Comparison of ENCODE assay signal across 11 cellular contexts in genomic region chr2:219179601-219180465, GRCh38. TPM values are rescaled to one million over a fixed set of nuclear protein-coding genes. Genes with fewer than 3 reads are reported as not detected.
A peak's percentile ranks its signal among the peaks of the same experiment; 100 is the strongest.
DNase-seq lines count a peak whose midpoint lies in the region; ATAC-seq, FAIRE-seq and TF ChIP-seq lines count a peak whose summit lies in the region.
"Had no signal": no experiment of that assay in that cellular context is flagged by ENCODE, and none has a peak within 500 bp of the region (broad histone marks: within the 10 kb centered on the region; RNA-seq: fewer than 3 reads in every experiment).

No MANE protein-coding gene starts in this region.

- no peak for ATAC-seq in SK-N-SH treated with all-trans-retinoic acid at 6 μM for 48 hours

- no peaks in the 10 kb centered on the region for H3K9me3 ChIP-seq in SK-N-SH
- H3K9me3 ChIP-seq in OCI-LY3 (ENCODE audit: insufficient read depth, low read length) = no peaks in the 10 kb centered on the region
- H3K9me3 ChIP-seq in duodenal mucosa (ENCODE audit: control insufficient read depth in 1 of 2, low read length in 2 of 2) = no peaks in the 10 kb centered on the region
- H3K9me3 ChIP-seq in parathyroid adenoma (ENCODE audit: control insufficient read depth, low read length) = no peaks in the 10 kb centered on the region

- no peaks in the 10 kb centered on the region for H3K9me2 ChIP-seq in SK-N-SH

- peak overlapping the region; percentile 96 for H3K4me2 ChIP-seq in SK-N-SH
- peak overlapping the region; percentile 99; the same call in 1 of the 2 replicates for H3K4me2 ChIP-seq in OCI-LY3 (ENCODE audit: low read length)
- H3K4me2 ChIP-seq in parathyroid adenoma (ENCODE audit: low read length) = peak overlapping the region; percentile 81

- peaks cover 10% of the 10 kb centered on the region for H4K20me1 ChIP-seq in SK-N-SH (ENCODE audit: insufficient read depth)
- no peaks in the 10 kb centered on the region for H4K20me1 ChIP-seq in OCI-LY3 (ENCODE audit: insufficient read depth, low read length)

- H3K79me2 ChIP-seq in SK-N-SH (ENCODE audit: insufficient read depth) (peaks cover 38% of the 10 kb centered on the region), OCI-LY3 (ENCODE audit: low read length) (peaks cover 8% of the 10 kb centered on the region), parathyroid adenoma (peaks cover 8% of the 10 kb centered on the region)

- no peak for FAIRE-seq in RCC 7860 (lab: Jason Lieb, UNC)

- H3K36me3 ChIP-seq in SK-N-SH (replicated peaks in 1 of 2; ENCODE audit: control insufficient read depth in 1 of 2, insufficient read depth in 2 of 2, low read length in 1 of 2) (peaks cover 43 to 52% of the 10 kb centered on the region in 2 experiments), OCI-LY3 (replicated peaks; ENCODE audit: low read depth, low read length) (peaks cover 8% of the 10 kb centered on the region), duodenal mucosa (ENCODE audit: control insufficient read depth in 1 of 2, insufficient read depth in 2 of 2, low read length in 2 of 2) (peaks cover 42 to 54% of the 10 kb centered on the region in 2 donors), parathyroid adenoma (ENCODE audit: control insufficient read depth, insufficient read depth, low read length) (no peaks in the 10 kb centered on the region)

- TF ChIP-seq RAD21 in SK-N-SH (IDR thresholded peaks at IDR 0.05; ENCODE audit: low read length) = no peak

- H3K27ac ChIP-seq in SK-N-SH (ENCODE audit: low read depth in 2 of 2, low read length in 1 of 2) (no peak overlapping the region), OCI-LY3 (ENCODE audit: low read length) (no peak overlapping the region), duodenal mucosa (ENCODE audit: low read depth, low read length) (no peak overlapping the region), parathyroid adenoma (no peak overlapping the region)

- CTCF ChIA-PET in SK-N-SH (lab: Yijun Ruan, JAX) = interaction anchor here (0.9 to 3.8 kb wide), 8 partner anchors 9 to 119 kb away, joined by 3 to 12 read pairs (median 3); partner anchors contain the start of gene SLC23A3

- POLR2A ChIA-PET in SK-N-SH (lab: Yijun Ruan, JAX) = no interaction called here

- H3F3A ChIP-seq in SK-N-SH (replicated peaks; ENCODE audit: insufficient read depth) = peaks cover 9% of the 10 kb centered on the region

- H3K27me3 ChIP-seq in SK-N-SH (ENCODE audit: insufficient read depth) (no peaks in the 10 kb centered on the region), OCI-LY3 (ENCODE audit: low read depth, low read length) (no peaks in the 10 kb centered on the region), duodenal mucosa (ENCODE audit: control insufficient read depth in 1 of 2, insufficient read depth in 2 of 2, low read length in 2 of 2) (no peaks in the 10 kb centered on the region), parathyroid adenoma (ENCODE audit: control insufficient read depth, insufficient read depth, low read length) (no peaks in the 10 kb centered on the region)

- H3K4me1 ChIP-seq in SK-N-SH (ENCODE audit: control insufficient read depth in 1 of 2, insufficient read depth in 2 of 2, low read depth in 1 of 2, low read length in 1 of 2) (peaks cover 0 to 17% of the 10 kb centered on the region in 2 experiments; a peak in 2 of 4 replicates), OCI-LY3 (ENCODE audit: low read length) (peaks cover 13% of the 10 kb centered on the region), duodenal mucosa (ENCODE audit: control insufficient read depth in 1 of 2, insufficient read depth in 2 of 2, low read length in 2 of 2) (peaks cover 20 to 26% of the 10 kb centered on the region in 2 donors), parathyroid adenoma (peaks cover 12% of the 10 kb centered on the region)

- H2AFZ ChIP-seq in SK-N-SH (ENCODE audit: low read depth) (no peak overlapping the region), OCI-LY3 (ENCODE audit: low read depth, low read length) (no peak overlapping the region), parathyroid adenoma (no peak overlapping the region)

- DNase-seq in SK-N-SH = no peak
- no peak for DNase-seq in RPMI8226
- DNase-seq in NCI-H526 treated with DMSO at 0.1 percent for 48 hours (lab: John Stamatoyannopoulos, UW) = no peak
- no peak for DNase-seq in RCC 7860 (ENCODE audit: low spot score)
- DNase-seq: hippocampal formation; NCI-H2029 treated with DMSO at 0.1 percent for 48 hours; stimulated activated CD4-positive, alpha-beta T cell treated with anti-CD3 and anti-CD28 coated beads, Interleukin-1b, Interleukin-23, amount 100 ng/mL, for 48 hours had no signal

- H3K9ac ChIP-seq in SK-N-SH (peak overlapping the region; percentile 77; the same call in 1 of the 2 replicates), OCI-LY3 (ENCODE audit: low read length) (no peak overlapping the region), duodenal mucosa (ENCODE audit: low read depth in 1 of 2, low read length in 2 of 2) (peak overlapping the region in 1 of 2 donors; percentile 95), parathyroid adenoma (no peak overlapping the region)

- WGBS in SK-N-SH (ENCODE audit: low lambda C conversion rate) = 93% methylated on average over 4 of the region's 9 CpGs

- TF ChIP-seq EP300 in SK-N-SH (IDR thresholded peaks at IDR 0.05; ENCODE audit: borderline replicate concordance in 1 of 2, low read depth in 1 of 2, low read length in 1 of 2) = no peak

- TF ChIP-seq CTCF in SK-N-SH (IDR thresholded peaks at IDR 0.05) = no peak
- TF ChIP-seq CTCF in OCI-LY3 (IDR thresholded peaks at IDR 0.05; ENCODE audit: low read depth, low read length) = no peak
- TF ChIP-seq CTCF in parathyroid adenoma (IDR thresholded peaks at IDR 0.05) = no peak

- peak overlapping the region in 1 of 2 experiments; percentile 80; a peak in 2 of 4 replicates for H3K4me3 ChIP-seq in SK-N-SH (ENCODE audit: low read depth in 2 of 2, low read length in 1 of 2)
- peak overlapping the region; percentile 97; the same call in 1 of the 2 replicates for H3K4me3 ChIP-seq in OCI-LY3 (ENCODE audit: low read length)
- H3K4me3 ChIP-seq in duodenal mucosa (ENCODE audit: low read depth in 1 of 2, low read length in 2 of 2) = peak overlapping the region; percentile 79 to 85
- peak overlapping the region; percentile 63 for H3K4me3 ChIP-seq in parathyroid adenoma (ENCODE audit: low read depth, low read length)

TF ChIP-seq in SK-N-SH, 30 proteins besides CTCF, POLR2A, EP300 and RAD21 (continues in another document):
- no peak for TF ChIP-seq FOSL2 (IDR thresholded peaks at IDR 0.05; ENCODE audit: borderline replicate concordance, low read depth)
- TF ChIP-seq, protein P1, sequence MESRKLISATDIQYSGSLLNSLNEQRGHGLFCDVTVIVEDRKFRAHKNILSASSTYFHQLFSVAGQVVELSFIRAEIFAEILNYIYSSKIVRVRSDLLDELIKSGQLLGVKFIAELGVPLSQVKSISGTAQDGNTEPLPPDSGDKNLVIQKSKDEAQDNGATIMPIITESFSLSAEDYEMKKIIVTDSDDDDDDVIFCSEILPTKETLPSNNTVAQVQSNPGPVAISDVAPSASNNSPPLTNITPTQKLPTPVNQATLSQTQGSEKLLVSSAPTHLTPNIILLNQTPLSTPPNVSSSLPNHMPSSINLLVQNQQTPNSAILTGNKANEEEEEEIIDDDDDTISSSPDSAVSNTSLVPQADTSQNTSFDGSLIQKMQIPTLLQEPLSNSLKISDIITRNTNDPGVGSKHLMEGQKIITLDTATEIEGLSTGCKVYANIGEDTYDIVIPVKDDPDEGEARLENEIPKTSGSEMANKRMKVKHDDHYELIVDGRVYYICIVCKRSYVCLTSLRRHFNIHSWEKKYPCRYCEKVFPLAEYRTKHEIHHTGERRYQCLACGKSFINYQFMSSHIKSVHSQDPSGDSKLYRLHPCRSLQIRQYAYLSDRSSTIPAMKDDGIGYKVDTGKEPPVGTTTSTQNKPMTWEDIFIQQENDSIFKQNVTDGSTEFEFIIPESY (IDR thresholded peaks at IDR 0.05; ENCODE audit: borderline replicate concordance, low read depth) = no peak

TF ChIP-seq in SK-N-SH treated with all-trans-retinoic acid at 6 μM for 48 hours, 23 proteins besides CTCF, POLR2A, EP300 and RAD21 (continues in another document):
- TF ChIP-seq BACH2 (CRISPR knock-in tag; IDR thresholded peaks at IDR 0.05; ENCODE audit: borderline replicate concordance) (no peak), PPARA (CRISPR knock-in tag; IDR thresholded peaks at IDR 0.05; ENCODE audit: borderline replicate concordance) (no peak), ZFP30 (CRISPR knock-in tag; IDR thresholded peaks at IDR 0.05) (no peak), CREB5 (CRISPR knock-in tag; IDR thresholded peaks at IDR 0.05; ENCODE audit: low read depth) (no peak), SNAI2 (CRISPR knock-in tag; IDR thresholded peaks at IDR 0.05) (no peak)

RNA-seq across cellular contexts. Expression of gene RETREG2, which starts 1.8 kb away (rescaled TPM):
- 74.6 and 94.8 TPM in 2 replicates for polyA plus RNA-seq in SK-N-SH (2012; rRNA removed)
- 54.7 and 75.7 TPM in 2 replicates for polyA plus RNA-seq in SK-N-SH (2012; cell fraction: cytosol; rRNA removed)
- 74.9 and 95.1 TPM in 2 replicates for polyA plus RNA-seq in SK-N-SH (2012; cell fraction: nucleus; rRNA removed)

RNA-seq across cellular contexts. Expression of gene CNPPD1, which starts 3.1 kb away (rescaled TPM):
- polyA plus RNA-seq in SK-N-SH (2012; rRNA removed) = 75.9 and 84.1 TPM in 2 replicates
- polyA plus RNA-seq in SK-N-SH (2012; cell fraction: cytosol; rRNA removed) = 45.1 and 54.5 TPM in 2 replicates
- 127 and 136 TPM in 2 replicates for polyA plus RNA-seq in SK-N-SH (2012; cell fraction: nucleus; rRNA removed)

RNA-seq across cellular contexts. Expression of gene SLC23A3, which starts 10.0 kb away (rescaled TPM):
- 2.1 and 3.5 TPM in 2 replicates for polyA plus RNA-seq in SK-N-SH (2012; rRNA removed)
- 0.20 and 0.21 TPM in 2 replicates for polyA plus RNA-seq in SK-N-SH (2012; cell fraction: cytosol; rRNA removed)
- polyA plus RNA-seq in SK-N-SH (2012; cell fraction: nucleus; rRNA removed) = 25.9 and 27.5 TPM in 2 replicates

RNA-seq across cellular contexts. Expression of gene NHEJ1, which starts 19.2 kb away (rescaled TPM):
- polyA plus RNA-seq in SK-N-SH (2012; rRNA removed) = 16.3 and 21.0 TPM in 2 replicates
- polyA plus RNA-seq in SK-N-SH (2012; cell fraction: cytosol; rRNA removed) = 14.2 and 16.0 TPM in 2 replicates
- polyA plus RNA-seq in SK-N-SH (2012; cell fraction: nucleus; rRNA removed) = 12.6 and 24.6 TPM in 2 replicates

RNA-seq across cellular contexts. Expression of gene ZFAND2B, which starts 26.7 kb away (rescaled TPM):
- polyA plus RNA-seq in SK-N-SH (2012; rRNA removed) = 39.9 and 46.9 TPM in 2 replicates
- 17.0 and 24.3 TPM in 2 replicates for polyA plus RNA-seq in SK-N-SH (2012; cell fraction: cytosol; rRNA removed)
- polyA plus RNA-seq in SK-N-SH (2012; cell fraction: nucleus; rRNA removed) = 144 TPM in 2 replicates
